1 cellular context compared by ENCODE assay signal in the genomic region with DNA sequence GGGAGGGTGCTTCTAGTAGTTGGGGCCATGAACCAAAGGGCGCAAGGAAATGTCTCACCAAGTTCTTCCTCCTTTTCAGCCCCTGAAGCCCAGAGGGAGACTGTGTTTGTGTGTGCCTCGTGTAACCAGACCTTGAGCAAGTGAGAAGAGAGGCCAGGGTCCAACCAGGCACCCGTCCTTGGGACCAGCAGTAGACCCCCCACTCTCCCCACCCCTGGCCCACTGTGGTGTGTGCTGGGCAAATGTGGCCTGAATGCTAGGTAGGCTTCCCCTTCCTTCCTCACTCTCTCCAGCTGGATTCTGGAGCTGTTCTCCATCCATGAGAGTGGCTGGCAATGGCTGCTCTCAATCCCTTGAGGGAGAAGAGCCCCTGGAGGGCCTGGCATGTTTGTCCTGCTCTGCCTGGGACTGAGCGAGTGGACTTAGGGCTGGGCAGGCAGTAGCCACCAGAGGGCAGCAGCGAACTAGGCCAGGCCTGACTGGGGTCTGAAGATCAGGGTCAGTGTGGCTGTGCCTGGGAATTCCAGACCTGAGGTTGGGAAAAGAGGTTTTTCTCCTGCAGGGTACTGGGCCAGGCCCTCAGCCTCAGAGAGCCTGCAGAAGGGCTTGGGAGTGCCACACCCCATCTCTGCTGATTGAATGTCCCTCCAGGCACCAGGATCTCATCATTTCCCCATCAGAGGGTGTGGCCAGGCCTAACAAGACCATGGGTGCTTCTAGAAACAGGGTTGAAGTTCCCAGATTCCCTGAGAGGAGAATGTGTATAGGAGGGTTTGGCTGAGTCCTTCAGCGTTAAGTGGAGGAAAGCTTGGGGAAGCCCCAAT.
TF ChIP-seq lines count a peak whose summit lies in the region.

No MANE protein-coding gene starts in this region.

TF ChIP-seq in HepG2, 621 proteins besides CTCF, POLR2A, EP300 and RAD21 (continued from another document and continues in another):
- TF ChIP-seq RFX1 (IDR thresholded peaks at IDR 0.05): no peak
- TF ChIP-seq NR1H2 (CRISPR knock-in tag; IDR thresholded peaks at IDR 0.05; ENCODE audit: borderline replicate concordance, low read depth): no peak
- TF ChIP-seq ZNF382 (CRISPR knock-in tag; IDR thresholded peaks at IDR 0.05; ENCODE audit: borderline replicate concordance): no peak
- TF ChIP-seq ZBTB7B (CRISPR knock-in tag; IDR thresholded peaks at IDR 0.05): peak; percentile 57; the same call in 1 of the 2 replicates
- no peak for TF ChIP-seq ZNF772 (CRISPR knock-in tag; IDR thresholded peaks at IDR 0.05)
- TF ChIP-seq BCL6 (CRISPR knock-in tag; IDR thresholded peaks at IDR 0.05): 0 out of 2 replicates have a peak, but pooled peaks have one; percentile 18
- TF ChIP-seq, protein P1, sequence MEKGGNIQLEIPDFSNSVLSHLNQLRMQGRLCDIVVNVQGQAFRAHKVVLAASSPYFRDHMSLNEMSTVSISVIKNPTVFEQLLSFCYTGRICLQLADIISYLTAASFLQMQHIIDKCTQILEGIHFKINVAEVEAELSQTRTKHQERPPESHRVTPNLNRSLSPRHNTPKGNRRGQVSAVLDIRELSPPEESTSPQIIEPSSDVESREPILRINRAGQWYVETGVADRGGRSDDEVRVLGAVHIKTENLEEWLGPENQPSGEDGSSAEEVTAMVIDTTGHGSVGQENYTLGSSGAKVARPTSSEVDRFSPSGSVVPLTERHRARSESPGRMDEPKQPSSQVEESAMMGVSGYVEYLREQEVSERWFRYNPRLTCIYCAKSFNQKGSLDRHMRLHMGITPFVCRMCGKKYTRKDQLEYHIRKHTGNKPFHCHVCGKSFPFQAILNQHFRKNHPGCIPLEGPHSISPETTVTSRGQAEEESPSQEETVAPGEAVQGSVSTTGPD (CRISPR knock-in tag; IDR thresholded peaks at IDR 0.05): no peak
- no peak for TF ChIP-seq STAT5B (CRISPR knock-in tag; IDR thresholded peaks at IDR 0.05)
- 0 out of 2 replicates have a peak, but pooled peaks have one; percentile 22 for TF ChIP-seq ZBTB7A (CRISPR knock-in tag; IDR thresholded peaks at IDR 0.05)
- no peak for TF ChIP-seq ZNF713 (CRISPR knock-in tag; IDR thresholded peaks at IDR 0.05)
- no peak for TF ChIP-seq HDAC1 (CRISPR knock-in tag; IDR thresholded peaks at IDR 0.05)
- TF ChIP-seq SRF (IDR thresholded peaks at IDR 0.05; ENCODE audit: low read depth, low read length): no peak
- TF ChIP-seq ZFP62 (CRISPR knock-in tag; IDR thresholded peaks at IDR 0.05): no peak
- no peak for TF ChIP-seq TAF1 (CRISPR knock-in tag; IDR thresholded peaks at IDR 0.05)
- TF ChIP-seq ZKSCAN5 (CRISPR knock-in tag; IDR thresholded peaks at IDR 0.05): no peak
- no peak for TF ChIP-seq ADNP (CRISPR knock-in tag; IDR thresholded peaks at IDR 0.05)
- no peak for TF ChIP-seq ZNF562 (CRISPR knock-in tag; IDR thresholded peaks at IDR 0.05; ENCODE audit: borderline replicate concordance)
- no peak for TF ChIP-seq IKZF1 (IDR thresholded peaks at IDR 0.05)
- TF ChIP-seq SOX5 (CRISPR knock-in tag; IDR thresholded peaks at IDR 0.05; ENCODE audit: borderline replicate concordance): 0 out of 2 replicates have a peak, but pooled peaks have one; percentile 9
- no peak for TF ChIP-seq PHF8 (CRISPR knock-in tag; IDR thresholded peaks at IDR 0.05)
- TF ChIP-seq, protein P2, sequence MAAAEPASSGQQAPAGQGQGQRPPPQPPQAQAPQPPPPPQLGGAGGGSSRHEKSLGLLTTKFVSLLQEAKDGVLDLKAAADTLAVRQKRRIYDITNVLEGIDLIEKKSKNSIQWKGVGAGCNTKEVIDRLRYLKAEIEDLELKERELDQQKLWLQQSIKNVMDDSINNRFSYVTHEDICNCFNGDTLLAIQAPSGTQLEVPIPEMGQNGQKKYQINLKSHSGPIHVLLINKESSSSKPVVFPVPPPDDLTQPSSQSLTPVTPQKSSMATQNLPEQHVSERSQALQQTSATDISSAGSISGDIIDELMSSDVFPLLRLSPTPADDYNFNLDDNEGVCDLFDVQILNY (CRISPR knock-in tag; conservative IDR thresholded peaks at IDR 0.05): no peak
- TF ChIP-seq, protein P3, sequence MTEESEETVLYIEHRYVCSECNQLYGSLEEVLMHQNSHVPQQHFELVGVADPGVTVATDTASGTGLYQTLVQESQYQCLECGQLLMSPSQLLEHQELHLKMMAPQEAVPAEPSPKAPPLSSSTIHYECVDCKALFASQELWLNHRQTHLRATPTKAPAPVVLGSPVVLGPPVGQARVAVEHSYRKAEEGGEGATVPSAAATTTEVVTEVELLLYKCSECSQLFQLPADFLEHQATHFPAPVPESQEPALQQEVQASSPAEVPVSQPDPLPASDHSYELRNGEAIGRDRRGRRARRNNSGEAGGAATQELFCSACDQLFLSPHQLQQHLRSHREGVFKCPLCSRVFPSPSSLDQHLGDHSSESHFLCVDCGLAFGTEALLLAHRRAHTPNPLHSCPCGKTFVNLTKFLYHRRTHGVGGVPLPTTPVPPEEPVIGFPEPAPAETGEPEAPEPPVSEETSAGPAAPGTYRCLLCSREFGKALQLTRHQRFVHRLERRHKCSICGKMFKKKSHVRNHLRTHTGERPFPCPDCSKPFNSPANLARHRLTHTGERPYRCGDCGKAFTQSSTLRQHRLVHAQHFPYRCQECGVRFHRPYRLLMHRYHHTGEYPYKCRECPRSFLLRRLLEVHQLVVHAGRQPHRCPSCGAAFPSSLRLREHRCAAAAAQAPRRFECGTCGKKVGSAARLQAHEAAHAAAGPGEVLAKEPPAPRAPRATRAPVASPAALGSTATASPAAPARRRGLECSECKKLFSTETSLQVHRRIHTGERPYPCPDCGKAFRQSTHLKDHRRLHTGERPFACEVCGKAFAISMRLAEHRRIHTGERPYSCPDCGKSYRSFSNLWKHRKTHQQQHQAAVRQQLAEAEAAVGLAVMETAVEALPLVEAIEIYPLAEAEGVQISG (CRISPR knock-in tag; IDR thresholded peaks at IDR 0.05): peak; percentile 35; the same call in 1 of the 2 replicates
- no peak for TF ChIP-seq THYN1 (CRISPR knock-in tag; IDR thresholded peaks at IDR 0.05; ENCODE audit: borderline replicate concordance, low read depth)
- TF ChIP-seq, protein P4, sequence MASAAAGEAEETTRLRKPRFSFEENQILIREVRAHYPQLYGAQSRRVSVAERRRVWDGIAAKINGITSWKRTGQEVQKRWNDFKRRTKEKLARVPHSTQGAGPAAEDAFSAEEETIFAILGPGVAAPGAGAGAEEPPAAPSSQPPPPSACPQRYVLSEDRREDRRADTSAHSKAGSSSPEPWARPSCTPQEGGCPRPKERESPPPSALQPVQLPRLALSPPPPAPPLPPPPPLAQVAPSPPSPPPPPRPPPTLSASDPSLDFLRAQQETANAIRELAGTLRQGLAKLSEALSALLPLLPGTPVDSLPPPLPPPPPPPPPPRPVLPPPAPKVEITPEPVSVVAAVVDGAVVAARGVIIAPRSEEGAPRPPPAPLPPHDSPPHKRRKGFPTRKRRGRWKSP (CRISPR knock-in tag; IDR thresholded peaks at IDR 0.05): no peak
- TF ChIP-seq KLF13 (CRISPR knock-in tag; IDR thresholded peaks at IDR 0.05): no peak
- TF ChIP-seq ZNF484 (CRISPR knock-in tag; IDR thresholded peaks at IDR 0.05; ENCODE audit: borderline replicate concordance, low read depth): no peak
- TF ChIP-seq ZNF335 (CRISPR knock-in tag; IDR thresholded peaks at IDR 0.05): no peak
- TF ChIP-seq MIER2 (CRISPR knock-in tag; IDR thresholded peaks at IDR 0.05): peak; percentile 70; the same call in 1 of the 2 replicates
- TF ChIP-seq HIVEP1 (CRISPR knock-in tag; IDR thresholded peaks at IDR 0.05): no peak; the same call in 1 of the 2 replicates
- no peak for TF ChIP-seq ZNF7 (CRISPR knock-in tag; IDR thresholded peaks at IDR 0.05)
- TF ChIP-seq, protein P5, sequence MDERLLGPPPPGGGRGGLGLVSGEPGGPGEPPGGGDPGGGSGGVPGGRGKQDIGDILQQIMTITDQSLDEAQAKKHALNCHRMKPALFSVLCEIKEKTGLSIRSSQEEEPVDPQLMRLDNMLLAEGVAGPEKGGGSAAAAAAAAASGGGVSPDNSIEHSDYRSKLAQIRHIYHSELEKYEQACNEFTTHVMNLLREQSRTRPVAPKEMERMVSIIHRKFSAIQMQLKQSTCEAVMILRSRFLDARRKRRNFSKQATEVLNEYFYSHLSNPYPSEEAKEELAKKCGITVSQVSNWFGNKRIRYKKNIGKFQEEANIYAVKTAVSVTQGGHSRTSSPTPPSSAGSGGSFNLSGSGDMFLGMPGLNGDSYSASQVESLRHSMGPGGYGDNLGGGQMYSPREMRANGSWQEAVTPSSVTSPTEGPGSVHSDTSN (CRISPR knock-in tag; IDR thresholded peaks at IDR 0.05): no peak
- no peak for TF ChIP-seq ZNF605 (CRISPR knock-in tag; IDR thresholded peaks at IDR 0.05)
- TF ChIP-seq, protein P6, sequence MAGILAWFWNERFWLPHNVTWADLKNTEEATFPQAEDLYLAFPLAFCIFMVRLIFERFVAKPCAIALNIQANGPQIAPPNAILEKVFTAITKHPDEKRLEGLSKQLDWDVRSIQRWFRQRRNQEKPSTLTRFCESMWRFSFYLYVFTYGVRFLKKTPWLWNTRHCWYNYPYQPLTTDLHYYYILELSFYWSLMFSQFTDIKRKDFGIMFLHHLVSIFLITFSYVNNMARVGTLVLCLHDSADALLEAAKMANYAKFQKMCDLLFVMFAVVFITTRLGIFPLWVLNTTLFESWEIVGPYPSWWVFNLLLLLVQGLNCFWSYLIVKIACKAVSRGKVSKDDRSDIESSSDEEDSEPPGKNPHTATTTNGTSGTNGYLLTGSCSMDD (CRISPR knock-in tag; IDR thresholded peaks at IDR 0.05): no peak
- no peak for TF ChIP-seq BRD4 (CRISPR knock-in tag; IDR thresholded peaks at IDR 0.05)
- TF ChIP-seq ZNF644 (CRISPR knock-in tag; IDR thresholded peaks at IDR 0.05; ENCODE audit: low read depth): no peak
- TF ChIP-seq IRF2 (CRISPR knock-in tag; IDR thresholded peaks at IDR 0.05): peak; percentile 56; the same call in 1 of the 2 replicates
- TF ChIP-seq, protein P7, sequence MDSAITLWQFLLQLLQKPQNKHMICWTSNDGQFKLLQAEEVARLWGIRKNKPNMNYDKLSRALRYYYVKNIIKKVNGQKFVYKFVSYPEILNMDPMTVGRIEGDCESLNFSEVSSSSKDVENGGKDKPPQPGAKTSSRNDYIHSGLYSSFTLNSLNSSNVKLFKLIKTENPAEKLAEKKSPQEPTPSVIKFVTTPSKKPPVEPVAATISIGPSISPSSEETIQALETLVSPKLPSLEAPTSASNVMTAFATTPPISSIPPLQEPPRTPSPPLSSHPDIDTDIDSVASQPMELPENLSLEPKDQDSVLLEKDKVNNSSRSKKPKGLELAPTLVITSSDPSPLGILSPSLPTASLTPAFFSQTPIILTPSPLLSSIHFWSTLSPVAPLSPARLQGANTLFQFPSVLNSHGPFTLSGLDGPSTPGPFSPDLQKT (CRISPR knock-in tag; IDR thresholded peaks at IDR 0.05; ENCODE audit: borderline replicate concordance): no peak
- TF ChIP-seq ZFX (CRISPR knock-in tag; IDR thresholded peaks at IDR 0.05; ENCODE audit: low read depth): peak; percentile 69
- TF ChIP-seq SAFB2 (CRISPR knock-in tag; IDR thresholded peaks at IDR 0.05; ENCODE audit: borderline replicate concordance, low read depth): peak; percentile 60; the same call in 1 of the 2 replicates
- no peak for TF ChIP-seq CREM (IDR thresholded peaks at IDR 0.05)
- no peak for TF ChIP-seq CREM (CRISPR knock-in tag; IDR thresholded peaks at IDR 0.05)
- TF ChIP-seq, protein P8, sequence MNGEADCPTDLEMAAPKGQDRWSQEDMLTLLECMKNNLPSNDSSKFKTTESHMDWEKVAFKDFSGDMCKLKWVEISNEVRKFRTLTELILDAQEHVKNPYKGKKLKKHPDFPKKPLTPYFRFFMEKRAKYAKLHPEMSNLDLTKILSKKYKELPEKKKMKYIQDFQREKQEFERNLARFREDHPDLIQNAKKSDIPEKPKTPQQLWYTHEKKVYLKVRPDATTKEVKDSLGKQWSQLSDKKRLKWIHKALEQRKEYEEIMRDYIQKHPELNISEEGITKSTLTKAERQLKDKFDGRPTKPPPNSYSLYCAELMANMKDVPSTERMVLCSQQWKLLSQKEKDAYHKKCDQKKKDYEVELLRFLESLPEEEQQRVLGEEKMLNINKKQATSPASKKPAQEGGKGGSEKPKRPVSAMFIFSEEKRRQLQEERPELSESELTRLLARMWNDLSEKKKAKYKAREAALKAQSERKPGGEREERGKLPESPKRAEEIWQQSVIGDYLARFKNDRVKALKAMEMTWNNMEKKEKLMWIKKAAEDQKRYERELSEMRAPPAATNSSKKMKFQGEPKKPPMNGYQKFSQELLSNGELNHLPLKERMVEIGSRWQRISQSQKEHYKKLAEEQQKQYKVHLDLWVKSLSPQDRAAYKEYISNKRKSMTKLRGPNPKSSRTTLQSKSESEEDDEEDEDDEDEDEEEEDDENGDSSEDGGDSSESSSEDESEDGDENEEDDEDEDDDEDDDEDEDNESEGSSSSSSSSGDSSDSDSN (CRISPR knock-in tag; IDR thresholded peaks at IDR 0.05): no peak; the same call in 1 of the 2 replicates
- no peak for TF ChIP-seq ZNF768 (CRISPR knock-in tag; IDR thresholded peaks at IDR 0.05)
- TF ChIP-seq, protein P9, sequence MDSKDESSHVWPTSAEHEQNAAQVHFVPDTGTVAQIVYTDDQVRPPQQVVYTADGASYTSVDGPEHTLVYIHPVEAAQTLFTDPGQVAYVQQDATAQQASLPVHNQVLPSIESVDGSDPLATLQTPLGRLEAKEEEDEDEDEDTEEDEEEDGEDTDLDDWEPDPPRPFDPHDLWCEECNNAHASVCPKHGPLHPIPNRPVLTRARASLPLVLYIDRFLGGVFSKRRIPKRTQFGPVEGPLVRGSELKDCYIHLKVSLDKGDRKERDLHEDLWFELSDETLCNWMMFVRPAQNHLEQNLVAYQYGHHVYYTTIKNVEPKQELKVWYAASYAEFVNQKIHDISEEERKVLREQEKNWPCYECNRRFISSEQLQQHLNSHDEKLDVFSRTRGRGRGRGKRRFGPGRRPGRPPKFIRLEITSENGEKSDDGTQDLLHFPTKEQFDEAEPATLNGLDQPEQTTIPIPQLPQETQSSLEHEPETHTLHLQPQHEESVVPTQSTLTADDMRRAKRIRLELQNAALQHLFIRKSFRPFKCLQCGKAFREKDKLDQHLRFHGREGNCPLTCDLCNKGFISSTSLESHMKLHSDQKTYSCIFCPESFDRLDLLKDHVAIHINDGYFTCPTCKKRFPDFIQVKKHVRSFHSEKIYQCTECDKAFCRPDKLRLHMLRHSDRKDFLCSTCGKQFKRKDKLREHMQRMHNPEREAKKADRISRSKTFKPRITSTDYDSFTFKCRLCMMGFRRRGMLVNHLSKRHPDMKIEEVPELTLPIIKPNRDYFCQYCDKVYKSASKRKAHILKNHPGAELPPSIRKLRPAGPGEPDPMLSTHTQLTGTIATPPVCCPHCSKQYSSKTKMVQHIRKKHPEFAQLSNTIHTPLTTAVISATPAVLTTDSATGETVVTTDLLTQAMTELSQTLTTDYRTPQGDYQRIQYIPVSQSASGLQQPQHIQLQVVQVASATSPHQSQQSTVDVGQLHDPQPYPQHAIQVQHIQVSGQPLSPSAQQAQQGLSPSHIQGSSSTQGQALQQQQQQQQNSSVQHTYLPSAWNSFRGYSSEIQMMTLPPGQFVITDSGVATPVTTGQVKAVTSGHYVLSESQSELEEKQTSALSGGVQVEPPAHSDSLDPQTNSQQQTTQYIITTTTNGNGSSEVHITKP (CRISPR knock-in tag; IDR thresholded peaks at IDR 0.05; ENCODE audit: low read depth): no peak
- TF ChIP-seq TGIF2 (CRISPR knock-in tag; IDR thresholded peaks at IDR 0.05): no peak
- TF ChIP-seq, protein P10, sequence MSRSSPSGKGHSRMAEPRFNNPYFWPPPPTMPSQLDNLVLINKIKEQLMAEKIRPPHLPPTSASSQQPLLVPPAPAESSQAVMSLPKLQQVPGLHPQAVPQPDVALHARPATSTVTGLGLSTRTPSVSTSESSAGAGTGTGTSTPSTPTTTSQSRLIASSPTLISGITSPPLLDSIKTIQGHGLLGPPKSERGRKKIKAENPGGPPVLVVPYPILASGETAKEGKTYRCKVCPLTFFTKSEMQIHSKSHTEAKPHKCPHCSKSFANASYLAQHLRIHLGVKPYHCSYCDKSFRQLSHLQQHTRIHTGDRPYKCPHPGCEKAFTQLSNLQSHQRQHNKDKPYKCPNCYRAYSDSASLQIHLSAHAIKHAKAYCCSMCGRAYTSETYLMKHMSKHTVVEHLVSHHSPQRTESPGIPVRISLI (CRISPR knock-in tag; IDR thresholded peaks at IDR 0.05; ENCODE audit: borderline replicate concordance): no peak; the same call in 1 of the 2 replicates
